8 cellular contexts compared by ENCODE assay signal in the genomic region with DNA sequence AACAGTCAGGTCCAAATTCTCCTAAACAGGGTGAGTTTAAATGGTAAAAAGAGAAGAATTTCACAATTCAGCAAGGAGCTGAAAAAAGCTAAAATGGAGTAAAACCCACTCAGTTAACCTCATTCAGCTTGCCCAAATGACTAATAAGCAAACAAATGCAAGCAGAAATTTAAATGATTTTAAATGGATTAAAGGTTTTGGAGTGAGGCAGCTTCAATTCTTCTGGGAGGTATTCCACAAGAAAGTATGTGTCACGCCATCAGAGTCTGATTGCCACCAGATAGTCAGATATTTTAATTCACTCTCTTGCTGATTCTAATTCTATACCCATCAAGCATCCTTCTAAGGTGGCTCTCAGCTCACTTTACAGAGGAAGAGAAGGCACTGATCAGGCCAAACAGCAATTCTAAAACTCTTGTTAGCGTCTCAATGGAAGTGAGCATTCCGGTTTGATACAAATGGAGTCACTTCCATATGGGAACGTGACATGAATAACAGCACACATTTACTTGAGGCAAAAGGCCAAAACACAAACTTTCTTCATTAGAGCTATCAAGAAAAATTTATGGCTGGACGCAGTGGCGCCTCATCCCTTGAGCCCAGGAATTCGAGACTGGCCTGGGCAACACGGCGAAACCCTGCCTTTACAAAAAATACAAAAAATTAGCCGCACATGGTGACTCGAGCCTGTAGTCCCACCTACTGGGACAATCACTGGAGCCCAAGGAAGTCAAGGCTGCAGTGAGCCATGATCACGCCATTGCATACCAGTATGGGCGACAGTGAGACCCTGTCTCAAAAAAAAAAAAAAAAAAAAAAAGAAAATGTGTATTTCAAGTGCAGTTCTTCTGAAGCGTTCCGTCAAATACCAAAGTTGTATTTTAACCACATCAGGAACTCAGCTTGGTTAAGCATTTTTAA. TPM values are rescaled to one million over a fixed set of nuclear protein-coding genes. Genes with fewer than 3 reads are reported as not detected.
DNase-seq lines count a peak whose midpoint lies in the region; ATAC-seq and TF ChIP-seq lines count a peak whose summit lies in the region.

No MANE protein-coding gene starts in this region.

- H3K4me3 Mint-ChIP-seq in brain (peak overlapping the region; percentile 88 to 98 (median 90)), mesothelial cell of epicardium (peak overlapping the region; percentile 100)

- BruUV-seq in A673 (replicated peaks; lab: Mats Ljungman, UMichigan), result no TSS peak

- no peaks in the 10 kb centered on the region for H3K9me3 ChIP-seq in A673 (ENCODE audit: low read depth, low read length, poor library complexity, severe bottlenecking)

- H3K9me3 Mint-ChIP-seq in brain (peaks cover 0 to 9% (median 0%) of the 10 kb centered on the region in 5 experiments), mesothelial cell of epicardium (no peaks in the 10 kb centered on the region)

- H3K4me3 ChIP-seq in A673 (ENCODE audit: low read depth, low read length, poor library complexity, severe bottlenecking) (peak overlapping the region; percentile 95), HL-60 (replicated peaks; ENCODE audit: insufficient read depth, low read length) (peak overlapping the region; percentile 88)

- H3K36me3 Mint-ChIP-seq in brain (peaks cover 33% of the 10 kb centered on the region), mesothelial cell of epicardium (peaks cover 14% of the 10 kb centered on the region)

- POLR2A ChIA-PET in A673 (lab: Charles Lee; ENCODE audit: low non-redundant PET), result interaction anchor here (0.7 kb wide), 1 partner anchor 239 kb away, joined by 3 read pairs; no protein-coding TSS in a partner anchor

- peak overlapping the region; percentile 93 to 100 (median 99) for H3K27ac Mint-ChIP-seq in brain
- peak overlapping the region; percentile 100 for H3K27ac Mint-ChIP-seq in mesothelial cell of epicardium

- peaks cover 70% of the 10 kb centered on the region for H3K4me1 Mint-ChIP-seq in brain
- H3K4me1 Mint-ChIP-seq in mesothelial cell of epicardium, result peaks cover 24% of the 10 kb centered on the region

- CTCF ChIA-PET in A673 (lab: Charles Lee), result no interaction called here

- ATAC-seq in HG03196 (IDR thresholded peaks at IDR 0.05; ENCODE audit: unreplicated experiment) (no peak), GM21529 (IDR thresholded peaks at IDR 0.05; ENCODE audit: unreplicated experiment) (no peak)

- peaks cover 21% of the 10 kb centered on the region for H3K4me1 ChIP-seq in A673 (ENCODE audit: insufficient read depth, low read length, poor library complexity, severe bottlenecking)

- H3K36me3 ChIP-seq in A673 (ENCODE audit: insufficient read depth, low read length, poor library complexity, severe bottlenecking), result peaks cover 34% of the 10 kb centered on the region

- no peak for TF ChIP-seq CTCF in A673 (conservative IDR thresholded peaks at IDR 0.05; ENCODE audit: low read depth, low read length)
- TF ChIP-seq CTCF in HL-60 (IDR thresholded peaks at IDR 0.05; ENCODE audit: insufficient read depth, low read length), result no peak
- TF ChIP-seq CTCF in brain (conservative IDR thresholded peaks at IDR 0.05), result no peak
- no peak for TF ChIP-seq CTCF in mesothelial cell of epicardium (IDR thresholded peaks at IDR 0.05; ENCODE audit: unreplicated experiment)

- H3K27ac ChIP-seq in A673 (ENCODE audit: low read depth, low read length, poor library complexity, severe bottlenecking) (peak overlapping the region; percentile 97), HL-60 (replicated peaks) (no peak overlapping the region)

- intact Hi-C loops in A673 (cut with micrococcal nuclease; ENCODE audit: unreplicated experiment), result loop anchor here (10.0 kb wide), 1 partner anchor 100 kb away; no protein-coding TSS in a partner anchor

- H3K27me3 Mint-ChIP-seq in brain (peaks cover 19% of the 10 kb centered on the region), mesothelial cell of epicardium (ENCODE audit: low read depth) (no peaks in the 10 kb centered on the region)

- peak; percentile 54 for DNase-seq in A673 (ENCODE audit: low spot score)
- no peak for DNase-seq in HL-60 (ENCODE audit: low read depth in 1 of 2, low spot score in 1 of 2)
- no peak for DNase-seq in mesothelial cell of epicardium (ENCODE audit: low spot score in 2 of 2, unreplicated experiment in 2 of 2)
- no peak for DNase-seq in cortex of kidney (lab: John Stamatoyannopoulos, UW)
- DNase-seq in activated CD4-positive, alpha-beta T cell treated with anti-CD3 and anti-CD28 coated beads, Interleukin-2, amount 50 U/mL, for 4 hours, result no peak

- no peaks in the 10 kb centered on the region for H3K27me3 ChIP-seq in A673 (replicated peaks; ENCODE audit: insufficient read depth, low read depth, low read length, poor library complexity)
- no peaks in the 10 kb centered on the region for H3K27me3 ChIP-seq in HL-60 (ENCODE audit: insufficient read depth, poor library complexity, severe bottlenecking)

RNA-seq across cellular contexts. Expression of a gene that starts 2.0 kb away (rescaled TPM):
- total RNA-seq in A673 (2021) (22.2 and 24.2 TPM in 2 replicates), mesothelial cell of epicardium (42.1 to 43.5 TPM (median 42.9 TPM) in 3 replicates)
- 2.8 TPM for polyA plus RNA-seq in brain (ENCODE audit: insufficient read depth, low read depth, low replicate concordance)

RNA-seq across cellular contexts. Expression of a gene that starts 34.7 kb away (rescaled TPM):
- 0.42 TPM in 1 of 2 replicates, not detected in the other for total RNA-seq in A673 (2021)
- polyA plus RNA-seq in brain (ENCODE audit: insufficient read depth, low read depth, low replicate concordance), result 0.80 TPM
- total RNA-seq in mesothelial cell of epicardium, result 12.3 to 13.7 TPM (median 13.6 TPM) in 3 replicates
